Comparison of ENCODE assay signal across 1 cellular context in genomic region chr9:463455-464125, GRCh38.
TF ChIP-seq lines count a peak whose summit lies in the region.

No MANE protein-coding gene starts in this region.

TF ChIP-seq in HepG2, 621 proteins besides CTCF, POLR2A, EP300 and RAD21 (continued from another document):
- TF ChIP-seq, protein P1, sequence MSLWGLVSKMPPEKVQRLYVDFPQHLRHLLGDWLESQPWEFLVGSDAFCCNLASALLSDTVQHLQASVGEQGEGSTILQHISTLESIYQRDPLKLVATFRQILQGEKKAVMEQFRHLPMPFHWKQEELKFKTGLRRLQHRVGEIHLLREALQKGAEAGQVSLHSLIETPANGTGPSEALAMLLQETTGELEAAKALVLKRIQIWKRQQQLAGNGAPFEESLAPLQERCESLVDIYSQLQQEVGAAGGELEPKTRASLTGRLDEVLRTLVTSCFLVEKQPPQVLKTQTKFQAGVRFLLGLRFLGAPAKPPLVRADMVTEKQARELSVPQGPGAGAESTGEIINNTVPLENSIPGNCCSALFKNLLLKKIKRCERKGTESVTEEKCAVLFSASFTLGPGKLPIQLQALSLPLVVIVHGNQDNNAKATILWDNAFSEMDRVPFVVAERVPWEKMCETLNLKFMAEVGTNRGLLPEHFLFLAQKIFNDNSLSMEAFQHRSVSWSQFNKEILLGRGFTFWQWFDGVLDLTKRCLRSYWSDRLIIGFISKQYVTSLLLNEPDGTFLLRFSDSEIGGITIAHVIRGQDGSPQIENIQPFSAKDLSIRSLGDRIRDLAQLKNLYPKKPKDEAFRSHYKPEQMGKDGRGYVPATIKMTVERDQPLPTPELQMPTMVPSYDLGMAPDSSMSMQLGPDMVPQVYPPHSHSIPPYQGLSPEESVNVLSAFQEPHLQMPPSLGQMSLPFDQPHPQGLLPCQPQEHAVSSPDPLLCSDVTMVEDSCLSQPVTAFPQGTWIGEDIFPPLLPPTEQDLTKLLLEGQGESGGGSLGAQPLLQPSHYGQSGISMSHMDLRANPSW (CRISPR knock-in tag; IDR thresholded peaks at IDR 0.05; ENCODE audit: borderline replicate concordance) = no peak
- TF ChIP-seq ZNF264 (CRISPR knock-in tag; IDR thresholded peaks at IDR 0.05) (no peak), KDM1A (CRISPR knock-in tag; IDR thresholded peaks at IDR 0.05) (no peak), ADNP (CRISPR knock-in tag; IDR thresholded peaks at IDR 0.05) (no peak), SMYD3 (CRISPR knock-in tag; IDR thresholded peaks at IDR 0.05) (no peak), GATAD2A (CRISPR knock-in tag; IDR thresholded peaks at IDR 0.05) (0 out of 2 replicates have a peak, but pooled peaks have one; percentile 22), ZNF775 (CRISPR knock-in tag; IDR thresholded peaks at IDR 0.05; ENCODE audit: borderline replicate concordance) (no peak), GFI1 (CRISPR knock-in tag; IDR thresholded peaks at IDR 0.05; ENCODE audit: borderline replicate concordance) (no peak), PRMT3 (CRISPR knock-in tag; IDR thresholded peaks at IDR 0.05; ENCODE audit: borderline replicate concordance, low read depth) (no peak), THAP11 (CRISPR knock-in tag; IDR thresholded peaks at IDR 0.05) (no peak), NFIC (IDR thresholded peaks at IDR 0.05; ENCODE audit: low read length) (peak; percentile 74), SATB2 (CRISPR knock-in tag; IDR thresholded peaks at IDR 0.05) (no peak), TCF7L2 (IDR thresholded peaks at IDR 0.05; ENCODE audit: low read depth, low read length) (no peak), NR2F1 (CRISPR knock-in tag; IDR thresholded peaks at IDR 0.05) (peak in 1 of 2 experiments; percentile 80; a peak in 2 of 4 replicates), FOXP1 (IDR thresholded peaks at IDR 0.05) (no peak), FOXP1 (CRISPR knock-in tag; IDR thresholded peaks at IDR 0.05) (peak; percentile 51; the same call in 1 of the 2 replicates), NR2F2 (IDR thresholded peaks at IDR 0.05; ENCODE audit: borderline replicate concordance, low read depth) (peak; percentile 66; the same call in 1 of the 2 replicates), KLF11 (CRISPR knock-in tag; IDR thresholded peaks at IDR 0.05) (no peak), CEBPB (IDR thresholded peaks at IDR 0.05; ENCODE audit: borderline replicate concordance, low read depth, low read length) (no peak), MAZ (IDR thresholded peaks at IDR 0.05; ENCODE audit: borderline replicate concordance, low read depth, low read length) (no peak), MAZ (CRISPR knock-in tag; IDR thresholded peaks at IDR 0.05; ENCODE audit: low read depth) (no peak), ZNF75D (CRISPR knock-in tag; IDR thresholded peaks at IDR 0.05; ENCODE audit: borderline replicate concordance) (no peak), NCOA1 (CRISPR knock-in tag; IDR thresholded peaks at IDR 0.05) (no peak), HOXA3 (CRISPR knock-in tag; IDR thresholded peaks at IDR 0.05) (no peak), ZFY (CRISPR knock-in tag; IDR thresholded peaks at IDR 0.05) (no peak), ZNF788 (CRISPR knock-in tag; IDR thresholded peaks at IDR 0.05; ENCODE audit: borderline replicate concordance) (no peak), PCBP2 (optimal IDR thresholded peaks at IDR 0.05; ENCODE audit: low read depth, low read length, poor library complexity, severe bottlenecking) (no peak), PAXIP1 (CRISPR knock-in tag; conservative IDR thresholded peaks at IDR 0.05) (peak; percentile 38)
- TF ChIP-seq, protein P2, sequence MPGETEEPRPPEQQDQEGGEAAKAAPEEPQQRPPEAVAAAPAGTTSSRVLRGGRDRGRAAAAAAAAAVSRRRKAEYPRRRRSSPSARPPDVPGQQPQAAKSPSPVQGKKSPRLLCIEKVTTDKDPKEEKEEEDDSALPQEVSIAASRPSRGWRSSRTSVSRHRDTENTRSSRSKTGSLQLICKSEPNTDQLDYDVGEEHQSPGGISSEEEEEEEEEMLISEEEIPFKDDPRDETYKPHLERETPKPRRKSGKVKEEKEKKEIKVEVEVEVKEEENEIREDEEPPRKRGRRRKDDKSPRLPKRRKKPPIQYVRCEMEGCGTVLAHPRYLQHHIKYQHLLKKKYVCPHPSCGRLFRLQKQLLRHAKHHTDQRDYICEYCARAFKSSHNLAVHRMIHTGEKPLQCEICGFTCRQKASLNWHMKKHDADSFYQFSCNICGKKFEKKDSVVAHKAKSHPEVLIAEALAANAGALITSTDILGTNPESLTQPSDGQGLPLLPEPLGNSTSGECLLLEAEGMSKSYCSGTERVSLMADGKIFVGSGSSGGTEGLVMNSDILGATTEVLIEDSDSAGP (CRISPR knock-in tag; IDR thresholded peaks at IDR 0.05; ENCODE audit: borderline replicate concordance) = no peak
- TF ChIP-seq, protein P3, sequence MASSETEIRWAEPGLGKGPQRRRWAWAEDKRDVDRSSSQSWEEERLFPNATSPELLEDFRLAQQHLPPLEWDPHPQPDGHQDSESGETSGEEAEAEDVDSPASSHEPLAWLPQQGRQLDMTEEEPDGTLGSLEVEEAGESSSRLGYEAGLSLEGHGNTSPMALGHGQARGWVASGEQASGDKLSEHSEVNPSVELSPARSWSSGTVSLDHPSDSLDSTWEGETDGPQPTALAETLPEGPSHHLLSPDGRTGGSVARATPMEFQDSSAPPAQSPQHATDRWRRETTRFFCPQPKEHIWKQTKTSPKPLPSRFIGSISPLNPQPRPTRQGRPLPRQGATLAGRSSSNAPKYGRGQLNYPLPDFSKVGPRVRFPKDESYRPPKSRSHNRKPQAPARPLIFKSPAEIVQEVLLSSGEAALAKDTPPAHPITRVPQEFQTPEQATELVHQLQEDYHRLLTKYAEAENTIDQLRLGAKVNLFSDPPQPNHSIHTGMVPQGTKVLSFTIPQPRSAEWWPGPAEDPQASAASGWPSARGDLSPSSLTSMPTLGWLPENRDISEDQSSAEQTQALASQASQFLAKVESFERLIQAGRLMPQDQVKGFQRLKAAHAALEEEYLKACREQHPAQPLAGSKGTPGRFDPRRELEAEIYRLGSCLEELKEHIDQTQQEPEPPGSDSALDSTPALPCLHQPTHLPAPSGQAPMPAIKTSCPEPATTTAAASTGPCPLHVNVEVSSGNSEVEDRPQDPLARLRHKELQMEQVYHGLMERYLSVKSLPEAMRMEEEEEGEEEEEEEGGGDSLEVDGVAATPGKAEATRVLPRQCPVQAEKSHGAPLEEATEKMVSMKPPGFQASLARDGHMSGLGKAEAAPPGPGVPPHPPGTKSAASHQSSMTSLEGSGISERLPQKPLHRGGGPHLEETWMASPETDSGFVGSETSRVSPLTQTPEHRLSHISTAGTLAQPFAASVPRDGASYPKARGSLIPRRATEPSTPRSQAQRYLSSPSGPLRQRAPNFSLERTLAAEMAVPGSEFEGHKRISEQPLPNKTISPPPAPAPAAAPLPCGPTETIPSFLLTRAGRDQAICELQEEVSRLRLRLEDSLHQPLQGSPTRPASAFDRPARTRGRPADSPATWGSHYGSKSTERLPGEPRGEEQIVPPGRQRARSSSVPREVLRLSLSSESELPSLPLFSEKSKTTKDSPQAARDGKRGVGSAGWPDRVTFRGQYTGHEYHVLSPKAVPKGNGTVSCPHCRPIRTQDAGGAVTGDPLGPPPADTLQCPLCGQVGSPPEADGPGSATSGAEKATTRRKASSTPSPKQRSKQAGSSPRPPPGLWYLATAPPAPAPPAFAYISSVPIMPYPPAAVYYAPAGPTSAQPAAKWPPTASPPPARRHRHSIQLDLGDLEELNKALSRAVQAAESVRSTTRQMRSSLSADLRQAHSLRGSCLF (CRISPR knock-in tag; IDR thresholded peaks at IDR 0.05; ENCODE audit: borderline replicate concordance) = no peak
